Comparison of ENCODE assay signal across 8 cellular contexts in the genomic region with DNA sequence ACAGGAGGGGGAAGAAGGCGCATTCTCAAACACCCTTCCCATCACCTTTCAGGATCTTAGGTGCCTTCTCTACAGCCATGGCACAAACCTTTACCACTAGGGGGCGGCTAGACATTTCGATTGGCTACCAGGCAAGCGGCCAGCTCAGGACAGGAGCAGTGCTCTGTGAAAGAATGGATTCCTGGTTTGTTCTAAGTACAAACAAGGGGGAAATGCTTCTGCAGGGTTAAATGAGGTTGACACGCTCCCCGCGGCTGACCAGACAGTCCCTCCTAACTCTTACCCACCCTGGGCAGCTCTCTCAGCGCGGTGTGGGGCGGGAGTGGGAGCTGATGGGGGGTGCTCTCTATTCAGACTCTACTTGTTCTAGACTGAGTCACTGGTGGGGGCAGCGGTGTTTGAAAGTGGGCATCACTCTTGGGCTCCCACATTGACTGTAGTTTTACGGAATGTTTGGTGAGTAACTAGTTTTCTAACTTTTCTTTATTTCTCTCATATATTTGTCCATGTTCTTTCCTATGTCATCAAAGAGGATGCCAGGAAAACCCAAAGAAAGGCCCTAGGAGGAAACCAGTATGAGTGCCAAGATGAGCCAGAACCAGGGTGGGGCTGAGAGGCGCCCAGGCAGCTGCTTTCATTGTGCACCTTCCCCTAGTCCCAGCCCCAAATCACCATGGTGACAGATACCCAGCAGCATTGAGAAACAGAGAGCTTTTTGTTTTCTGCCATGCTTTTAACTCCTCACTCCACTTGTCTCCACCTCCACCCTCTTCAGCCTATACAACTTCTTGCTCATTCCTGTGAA.
A peak's percentile ranks its signal among the peaks of the same experiment; 100 is the strongest.
DNase-seq lines count a peak whose midpoint lies in the region; ATAC-seq and TF ChIP-seq lines count a peak whose summit lies in the region.

No MANE protein-coding gene starts in this region.

- ATAC-seq in GM21515 (IDR thresholded peaks at IDR 0.05; ENCODE audit: unreplicated experiment) (peak; percentile 95), gastroesophageal sphincter (peak; percentile 51)

- DNase-seq in ELF-1 (ENCODE audit: low read depth, low spot score) (peak; percentile 84), HT1080 (ENCODE audit: low read depth) (peak; percentile 76), NCI-H774 (lab: John Stamatoyannopoulos, UW) (peak; percentile 86), activated T-cell treated with anti-CD3 and anti-CD28 coated beads for 4 hours (peak; percentile 9), non-pigmented ciliary epithelial cell (ENCODE audit: low read depth) (peak; percentile 36)
- DNase-seq in stimulated activated naive CD4-positive, alpha-beta T cell treated with Interleukin-2 at 50 U/mL for 16 hours (lab: John Stamatoyannopoulos, UW) = no peak

- no peak overlapping the region for H3K4me3 ChIP-seq in gastroesophageal sphincter

- WGBS in gastroesophageal sphincter (ENCODE audit: low coverage in 1 of 2), 2 donors = 12 to 13% methylated on average over 6 to 10 of the region's 13 CpGs

- peaks cover 0 to 6% (median 0%) of the 10 kb centered on the region in 3 donors for H3K4me1 ChIP-seq in gastroesophageal sphincter

- TF ChIP-seq EP300 in gastroesophageal sphincter (IDR thresholded peaks at IDR 0.05) = no peak

- no peaks in the 10 kb centered on the region for H3K36me3 ChIP-seq in gastroesophageal sphincter

- H3K27me3 ChIP-seq in gastroesophageal sphincter = peaks cover 12% of the 10 kb centered on the region

- H3K27ac ChIP-seq in gastroesophageal sphincter = no peak overlapping the region

- TF ChIP-seq POLR2A in gastroesophageal sphincter (IDR thresholded peaks at IDR 0.05) = no peak

- TF ChIP-seq CTCF in gastroesophageal sphincter (IDR thresholded peaks at IDR 0.05) = peak in 3 of 4 experiments; percentile 39 to 72 (median 45)

- no peaks in the 10 kb centered on the region for H3K9me3 ChIP-seq in gastroesophageal sphincter
